In genomic region chr6:26420607-26421235, GRCh38 we compare ENCODE assay signal across 8 cellular contexts. TPM values are rescaled to one million over a fixed set of nuclear protein-coding genes. Genes with fewer than 3 reads are reported as not detected.
DNase-seq lines count a peak whose midpoint lies in the region; ATAC-seq and TF ChIP-seq lines count a peak whose summit lies in the region.

No MANE protein-coding gene starts in this region.

- no peaks in the 10 kb centered on the region for H3K27me3 Mint-ChIP-seq in activated naive CD4-positive, alpha-beta T cell treated with anti-CD3 and anti-CD28 coated beads for 36 hours (ENCODE audit: low read depth)

- H3K4me1 Mint-ChIP-seq in activated naive CD4-positive, alpha-beta T cell treated with anti-CD3 and anti-CD28 coated beads for 36 hours (ENCODE audit: low read depth): peaks cover 4% of the 10 kb centered on the region

- peak overlapping the region; percentile 41 for H3K4me3 ChIP-seq in AG04449 (ENCODE audit: low read depth, low read length)
- peak overlapping the region; percentile 51 to 78 for H3K4me3 ChIP-seq in prostate gland

- peak overlapping the region; percentile 85 to 93 for H3K27ac ChIP-seq in prostate gland

- no peaks in the 10 kb centered on the region for H3K36me3 ChIP-seq in prostate gland

- H3K36me3 Mint-ChIP-seq in activated naive CD4-positive, alpha-beta T cell treated with anti-CD3 and anti-CD28 coated beads for 36 hours (ENCODE audit: low read depth): peaks cover 14% of the 10 kb centered on the region

- H3K27me3 ChIP-seq in prostate gland (replicated peaks; ENCODE audit: insufficient read depth): no peaks in the 10 kb centered on the region

- CTCF ChIA-PET in AG04449 (lab: Yijun Ruan, JAX): interaction anchor here (1.6 kb wide), 1 partner anchor 11 kb away, joined by 4 read pairs; no protein-coding TSS in a partner anchor
- CTCF ChIA-PET in GM10248 (lab: Yijun Ruan, JAX): interaction anchor here (0.7 to 1.9 kb wide), 6 partner anchors 10 to 148 kb away, joined by 3 to 7 read pairs (median 4); partner anchors contain the start of gene BTN2A2
- CTCF ChIA-PET in activated naive CD4-positive, alpha-beta T cell treated with anti-CD3 and anti-CD28 coated beads for 36 hours (lab: Charles Lee): interaction anchor here (1.2 to 1.5 kb wide), 2 partner anchors 74 to 80 kb away, joined by 3 to 4 read pairs; no protein-coding TSS in a partner anchor

- TF ChIP-seq CTCF in AG04449 (IDR thresholded peaks at IDR 0.05; ENCODE audit: insufficient read depth, low read length, missing control alignments) (peak; percentile 39), GM10248 (IDR thresholded peaks at IDR 0.05; ENCODE audit: control extremely low read depth, extremely low read depth, low read depth, missing control alignments) (peak; percentile 32), prostate gland (IDR thresholded peaks at IDR 0.05) (peak in 2 of 4 experiments; percentile 16 to 26)

- intact Hi-C loops in activated naive CD4-positive, alpha-beta T cell treated with anti-CD3 and anti-CD28 coated beads for 36 hours (cut with micrococcal nuclease): loop anchor here (1.0 kb wide), 2 partner anchors 18 to 79 kb away; partner anchors contain the start of gene BTN3A1
- intact Hi-C loops in left cardiac atrium (cut with DNase I): no loop called here
- intact Hi-C loops in prostate gland (cut with DNase I): no loop called here

- WGBS in prostate gland: 21% methylated on average over 6 of the region's 6 CpGs

- TF ChIP-seq POLR2A in prostate gland (IDR thresholded peaks at IDR 0.05): no peak

- POLR2A ChIA-PET in AG04449 (lab: Yijun Ruan, JAX) (no interaction called here), GM10248 (lab: Yijun Ruan, JAX) (no interaction called here)

- H3K9me3 Mint-ChIP-seq in activated naive CD4-positive, alpha-beta T cell treated with anti-CD3 and anti-CD28 coated beads for 36 hours: peaks cover 28% of the 10 kb centered on the region

- DNase-seq in AG04449 (ENCODE audit: low read depth, low spot score) (no peak), GM10248 (ENCODE audit: extremely low spot score) (peak; percentile 33), KG1 (lab: John Stamatoyannopoulos, UW) (peak; percentile 21), left cardiac atrium (no peak), prostate gland (ENCODE audit: low spot score) (no peak), COR-L47 (lab: John Stamatoyannopoulos, UW) (no peak)
- DNase-seq in activated naive CD4-positive, alpha-beta T cell treated with anti-CD3 and anti-CD28 coated beads for 36 hours: peak; percentile 38

- no peaks in the 10 kb centered on the region for H3K4me1 ChIP-seq in prostate gland (replicated peaks)

- peak; percentile 27 to 30 for ATAC-seq in left cardiac atrium
- ATAC-seq in GM18511 (IDR thresholded peaks at IDR 0.05; ENCODE audit: unreplicated experiment): no peak

- no peak overlapping the region for H3K27ac Mint-ChIP-seq in activated naive CD4-positive, alpha-beta T cell treated with anti-CD3 and anti-CD28 coated beads for 36 hours

- H3K4me3 Mint-ChIP-seq in activated naive CD4-positive, alpha-beta T cell treated with anti-CD3 and anti-CD28 coated beads for 36 hours: no peak overlapping the region

- H3K9me3 ChIP-seq in prostate gland: no peaks in the 10 kb centered on the region

RNA-seq across cellular contexts. Expression of gene BTN3A1, which starts 18.6 kb away (rescaled TPM):
- total RNA-seq in activated naive CD4-positive, alpha-beta T cell treated with anti-CD3 and anti-CD28 coated beads for 36 hours: 10 to 100 TPM; 37.6 to 40.0 TPM
- total RNA-seq in left cardiac atrium (10 to 100 TPM in 1 of 2 donors, 1 to 10 TPM in 1; 5.7 to 12.4 TPM), prostate gland (10 to 100 TPM; 15.6 to 15.9 TPM)

RNA-seq across cellular contexts. Expression of gene BTN3A3, which starts 19.6 kb away (rescaled TPM):
- 10 to 100 TPM; 40.4 to 40.8 TPM for total RNA-seq in activated naive CD4-positive, alpha-beta T cell treated with anti-CD3 and anti-CD28 coated beads for 36 hours
- total RNA-seq in left cardiac atrium (10 to 100 TPM in 1 of 2 donors, 1 to 10 TPM in 1; 8.9 to 13.3 TPM), prostate gland (10 to 100 TPM; 12.2 to 12.4 TPM)

RNA-seq across cellular contexts. Expression of gene BTN2A1, which starts 37.0 kb away (rescaled TPM):
- total RNA-seq in activated naive CD4-positive, alpha-beta T cell treated with anti-CD3 and anti-CD28 coated beads for 36 hours: 10 to 100 TPM; 16.0 TPM
- total RNA-seq in left cardiac atrium: 10 to 100 TPM; 16.1 to 19.1 TPM
- total RNA-seq in prostate gland: 10 to 100 TPM; 11.5 to 24.1 TPM

RNA-seq across cellular contexts. Expression of gene BTN2A2, which starts 37.8 kb away (rescaled TPM):
- total RNA-seq in activated naive CD4-positive, alpha-beta T cell treated with anti-CD3 and anti-CD28 coated beads for 36 hours: 10 to 100 TPM; 18.3 to 18.7 TPM
- total RNA-seq in left cardiac atrium (1 to 10 TPM; 6.1 to 9.8 TPM), prostate gland (10 to 100 TPM in 1 of 2 donors, 1 to 10 TPM in 1; 8.7 to 19.8 TPM)

RNA-seq across cellular contexts. Expression of gene BTN3A2, which starts 55.7 kb away (rescaled TPM):
- total RNA-seq in activated naive CD4-positive, alpha-beta T cell treated with anti-CD3 and anti-CD28 coated beads for 36 hours: 10 to 100 TPM; 67.6 to 80.5 TPM
- 10 to 100 TPM in 1 of 2 donors, 1 to 10 TPM in 1; 6.8 to 21.3 TPM for total RNA-seq in left cardiac atrium
- 10 to 100 TPM; 15.9 to 35.9 TPM for total RNA-seq in prostate gland

Comparison
In these comparisons a context has a peak if more than half of its experiments do, and no peak if none do; other contexts are left out.
1. DNase-seq: peak in GM10248 (single experiment), KG1 (single experiment) and activated naive CD4-positive, alpha-beta T cell treated with anti-CD3 and anti-CD28 coated beads for 36 hours (single experiment); none in AG04449 (single experiment), left cardiac atrium (single experiment), prostate gland (single experiment) and COR-L47 (single experiment).